27 cellular contexts compared by ENCODE assay signal in the genomic region with DNA sequence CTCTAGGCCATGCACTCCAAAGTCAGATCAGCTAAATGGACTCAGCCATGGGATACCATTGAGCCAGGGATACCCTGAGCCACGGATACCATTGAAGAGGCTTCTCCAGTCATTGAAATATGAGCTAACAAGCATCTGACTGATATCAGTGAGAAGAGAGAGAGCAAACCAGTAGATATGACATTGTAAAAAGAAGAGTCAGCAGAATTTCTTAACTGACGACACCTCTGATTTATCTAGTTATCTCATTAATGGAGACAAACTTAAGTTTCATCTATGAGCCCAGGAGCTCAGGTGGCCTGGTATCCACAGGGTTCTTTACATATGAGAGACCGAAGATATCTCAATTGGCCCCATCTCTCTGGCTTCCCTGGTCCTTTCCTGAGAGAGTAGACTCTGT.
"Had no signal": no experiment of that assay in that cellular context is flagged by ENCODE, and none has a peak within 500 bp of the region (broad histone marks: within the 10 kb centered on the region; RNA-seq: fewer than 3 reads in every experiment).

No MANE protein-coding gene starts in this region.

- ATAC-seq: effector memory CD8-positive, alpha-beta T cell; esophagus mucosa; foreskin keratinocyte; gastrocnemius medialis; gastroesophageal sphincter; heart left ventricle had no signal

- H3K27ac ChIP-seq: colonic mucosa, coronary artery, dorsolateral prefrontal cortex, epithelial cell of prostate, esophagus muscularis mucosa, esophagus squamous epithelium, foreskin keratinocyte, gastrocnemius medialis, gastroesophageal sphincter, heart left ventricle, heart right ventricle had no signal

- H3K36me3 ChIP-seq: colonic mucosa, esophagus squamous epithelium, gastrocnemius medialis, gastroesophageal sphincter had no signal

- H3K9me3 ChIP-seq: colonic mucosa, esophagus muscularis mucosa, esophagus squamous epithelium, gastrocnemius medialis, gastroesophageal sphincter, heart left ventricle, heart right ventricle had no signal

- FAIRE-seq: colon, endometrium, endothelial cell of umbilical vein, frontal cortex had no signal

- DNase-seq: colonic mucosa; cortex of kidney; dermis blood vessel endothelial cell; dorsolateral prefrontal cortex; effector CD4-positive, alpha-beta T cell; effector CD8-positive, alpha-beta T cell; effector memory CD4-positive, alpha-beta T cell; effector memory CD8-positive, alpha-beta T cell; erythroblast; esophagus squamous epithelium; foreskin fibroblast; foreskin keratinocyte; foreskin melanocyte; gastrocnemius medialis; glutamatergic neuron; head of caudate nucleus; heart left ventricle; heart right ventricle had no signal

- H3K27me3 ChIP-seq: colonic mucosa, dorsolateral prefrontal cortex, esophagus squamous epithelium, gastrocnemius medialis, gastroesophageal sphincter, heart left ventricle, heart right ventricle had no signal

- H3K4me1 ChIP-seq: colonic mucosa, esophagus muscularis mucosa, esophagus squamous epithelium, foreskin keratinocyte, gastrocnemius medialis, gastroesophageal sphincter had no signal

- H3K4me3 ChIP-seq: colonic mucosa, coronary artery, dorsolateral prefrontal cortex, esophagus muscularis mucosa, esophagus squamous epithelium, gastrocnemius medialis, gastroesophageal sphincter, heart left ventricle, heart right ventricle had no signal
